9 cellular contexts compared by ENCODE assay signal in the genomic region with DNA sequence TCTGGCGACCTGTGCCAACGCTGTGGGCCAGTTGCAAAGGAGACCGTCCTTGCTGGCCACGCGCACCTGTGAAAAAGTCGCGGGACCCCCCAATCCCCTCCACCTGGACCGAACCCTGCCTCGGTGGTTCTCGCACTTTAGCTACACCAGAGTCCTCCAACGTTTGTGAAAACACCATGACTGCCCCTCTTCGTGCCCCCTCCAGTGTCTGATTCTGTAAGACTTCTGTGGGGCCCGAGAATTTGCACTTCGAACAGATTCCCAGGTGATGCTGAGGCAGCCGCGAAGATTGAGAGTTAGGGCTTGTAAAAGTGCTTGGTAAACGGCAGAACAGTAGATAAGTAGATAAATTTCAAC.
DNase-seq lines count a peak whose midpoint lies in the region; ATAC-seq and TF ChIP-seq lines count a peak whose summit lies in the region.
"Had no signal": no experiment of that assay in that cellular context is flagged by ENCODE, and none has a peak within 500 bp of the region (broad histone marks: within the 10 kb centered on the region; RNA-seq: fewer than 3 reads in every experiment).

No MANE protein-coding gene starts in this region.

- H3K4ac ChIP-seq in trophoblast cell (ENCODE audit: low read depth, low read length) = no peak overlapping the region

- peak overlapping the region; percentile 85 for H3K4me2 ChIP-seq in trophoblast cell (ENCODE audit: low read length)

- no peak overlapping the region for H2BK5ac ChIP-seq in trophoblast cell (ENCODE audit: low read depth, low read length, poor library complexity)

- H3K27me3 Mint-ChIP-seq in CD8-positive, alpha-beta memory T cell = peaks cover 3 to 4% of the 10 kb centered on the region in 2 donors

- ATAC-seq in foreskin keratinocyte (no peak), HG03571 (IDR thresholded peaks at IDR 0.05; ENCODE audit: unreplicated experiment) (no peak), GM21390 (IDR thresholded peaks at IDR 0.05; ENCODE audit: unreplicated experiment) (no peak), GM18520 (IDR thresholded peaks at IDR 0.05; ENCODE audit: unreplicated experiment) (no peak)

- no peak overlapping the region for H4K8ac ChIP-seq in trophoblast cell (ENCODE audit: low read depth, low read length)

- H3K4me1 Mint-ChIP-seq in CD8-positive, alpha-beta memory T cell = peaks cover 25 to 34% (median 28%) of the 10 kb centered on the region in 3 donors

- H2AFZ ChIP-seq in trophoblast cell (ENCODE audit: insufficient read depth, low read length, poor library complexity) = no peak overlapping the region

- no peak overlapping the region for H3K4me3 ChIP-seq in CD8-positive, alpha-beta memory T cell (ENCODE audit: low read length)
- H3K4me3 ChIP-seq in trophoblast cell (ENCODE audit: low read depth, low read length) = no peak overlapping the region

- peaks cover 24% of the 10 kb centered on the region for H3K79me2 ChIP-seq in trophoblast cell (ENCODE audit: control insufficient read depth, insufficient read depth, low read length, poor library complexity)

- POLR2A ChIA-PET in CD8-positive, alpha-beta memory T cell (lab: Charles Lee) = no interaction called here

- CTCF ChIA-PET in CD8-positive, alpha-beta memory T cell (lab: Charles Lee) = interaction anchor here (1.9 kb wide), 1 partner anchor 79 kb away, joined by 10 read pairs; no protein-coding TSS in a partner anchor

- no peak overlapping the region for H3K18ac ChIP-seq in trophoblast cell (ENCODE audit: low read length)

- no peaks in the 10 kb centered on the region for H3K36me3 Mint-ChIP-seq in CD8-positive, alpha-beta memory T cell

- H2AK5ac ChIP-seq in trophoblast cell (ENCODE audit: low read length) = no peak overlapping the region

- peaks cover 20% of the 10 kb centered on the region for H3K4me1 ChIP-seq in CD8-positive, alpha-beta memory T cell (ENCODE audit: insufficient read depth, low read length)
- H3K4me1 ChIP-seq in foreskin keratinocyte (no peaks in the 10 kb centered on the region), trophoblast cell (ENCODE audit: control insufficient read depth in 1 of 2, insufficient read depth in 2 of 2, low read length in 2 of 2) (peaks cover 11 to 15% of the 10 kb centered on the region in 2 experiments)

- peak overlapping the region in 3 of 8 donors; percentile 56 to 96 (median 80) for H3K27ac Mint-ChIP-seq in CD8-positive, alpha-beta memory T cell

- H4K12ac ChIP-seq in trophoblast cell (ENCODE audit: low read depth, low read length) = no peak overlapping the region

- H3K23ac ChIP-seq in trophoblast cell (ENCODE audit: low read length) = no peak overlapping the region

- no peak overlapping the region for H3K27ac ChIP-seq in CD8-positive, alpha-beta memory T cell (ENCODE audit: low read depth, low read length)
- peak overlapping the region; percentile 78 for H3K27ac ChIP-seq in VCaP
- H3K27ac ChIP-seq in foreskin keratinocyte = peak overlapping the region; percentile 8
- no peak overlapping the region for H3K27ac ChIP-seq in trophoblast cell (ENCODE audit: low read depth, low read length)

- peak overlapping the region; percentile 4 for H3K9ac ChIP-seq in trophoblast cell (ENCODE audit: low read length)

- no peaks in the 10 kb centered on the region for H3K27me3 ChIP-seq in CD8-positive, alpha-beta memory T cell (ENCODE audit: insufficient read depth, low read length, poor library complexity, severe bottlenecking)
- peaks cover 3% of the 10 kb centered on the region for H3K27me3 ChIP-seq in foreskin keratinocyte
- no peaks in the 10 kb centered on the region for H3K27me3 ChIP-seq in trophoblast cell (ENCODE audit: insufficient read depth, low read length)

- H3K36me3 ChIP-seq in CD8-positive, alpha-beta memory T cell (ENCODE audit: insufficient read depth, low read length) = no peaks in the 10 kb centered on the region
- H3K36me3 ChIP-seq in trophoblast cell (ENCODE audit: control insufficient read depth in 1 of 2, insufficient read depth in 2 of 2, low read length in 2 of 2) = no peaks in the 10 kb centered on the region

- H4K91ac ChIP-seq in trophoblast cell (ENCODE audit: low read depth, low read length) = no peak overlapping the region

- no peak for TF ChIP-seq CTCF in VCaP (conservative IDR thresholded peaks at IDR 0.05)
- TF ChIP-seq CTCF in foreskin keratinocyte (conservative IDR thresholded peaks at IDR 0.05) = no peak

- no peak overlapping the region for H3K14ac ChIP-seq in trophoblast cell (ENCODE audit: low read length)

- no peaks in the 10 kb centered on the region for H3K9me3 ChIP-seq in CD8-positive, alpha-beta memory T cell (ENCODE audit: low read length)
- no peaks in the 10 kb centered on the region for H3K9me3 ChIP-seq in trophoblast cell (ENCODE audit: insufficient read depth, low read depth, low read length)

- peak overlapping the region; percentile 73 to 91 (median 85) for H3K4me3 Mint-ChIP-seq in CD8-positive, alpha-beta memory T cell

- DNase-seq in CD8-positive, alpha-beta memory T cell = no peak
- DNase-seq in foreskin keratinocyte = no peak
- no peak for DNase-seq in trophoblast cell
- DNase-seq in DMS 273 treated with DMSO at 0.1 percent for 48 hours (lab: John Stamatoyannopoulos, UW) = no peak
- DNase-seq: NCI-H2081 treated with DMSO at 0.1 percent for 48 hours had no signal

- H2BK12ac ChIP-seq in trophoblast cell (ENCODE audit: low read length) = peak overlapping the region; percentile 12

- no peak overlapping the region for H2BK120ac ChIP-seq in trophoblast cell (ENCODE audit: insufficient read depth, low read length, poor library complexity)

- WGBS in trophoblast cell (ENCODE audit: extremely low coverage, insufficient coverage, insufficient read length) = no CpG with 5 or more reads among the region's 17 CpGs

- peaks cover 21% of the 10 kb centered on the region for H3K79me1 ChIP-seq in trophoblast cell (ENCODE audit: low read length)

- H3K9me3 Mint-ChIP-seq in CD8-positive, alpha-beta memory T cell = no peaks in the 10 kb centered on the region

Comparison
In these comparisons a context has a peak if more than half of its experiments do, and no peak if none do; other contexts are left out.
1. H3K27ac ChIP-seq: peak in VCaP (single experiment) and foreskin keratinocyte (single experiment); none in CD8-positive, alpha-beta memory T cell (single experiment) and trophoblast cell (single experiment).